19 cellular contexts compared by ENCODE assay signal in the genomic region with DNA sequence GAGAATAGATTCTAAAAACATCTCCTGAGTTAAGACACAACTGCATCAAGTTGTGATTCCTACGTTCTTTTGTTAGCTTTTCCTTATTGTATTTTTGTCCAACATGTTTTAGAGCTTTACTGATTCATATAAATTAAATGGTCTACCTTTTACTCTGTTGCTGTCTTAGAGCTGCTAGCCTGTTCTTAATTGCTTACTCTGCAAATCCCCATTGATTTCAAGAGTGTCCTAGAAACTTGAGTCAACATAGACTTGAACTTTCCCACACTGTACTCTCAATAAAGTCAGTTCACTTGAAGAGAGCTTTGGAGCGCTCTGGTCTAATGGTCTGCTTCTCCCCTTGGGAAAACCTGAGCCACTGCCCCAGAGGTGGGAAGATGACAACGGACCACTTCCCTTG.
A peak's percentile ranks its signal among the peaks of the same experiment; 100 is the strongest.
DNase-seq lines count a peak whose midpoint lies in the region; ATAC-seq and TF ChIP-seq lines count a peak whose summit lies in the region.
"Had no signal": no experiment of that assay in that cellular context is flagged by ENCODE, and none has a peak within 500 bp of the region (broad histone marks: within the 10 kb centered on the region; RNA-seq: fewer than 3 reads in every experiment).

No MANE protein-coding gene starts in this region.

- no peak overlapping the region for H3K9ac ChIP-seq in IMR-90 (ENCODE audit: low read depth, low read length)
- H3K9ac ChIP-seq: BLaER1 had no signal

- no peak overlapping the region for H2AK5ac ChIP-seq in IMR-90 (ENCODE audit: low read depth, low read length)

- H4K8ac ChIP-seq in IMR-90 (ENCODE audit: low read depth in 2 of 2, low read length in 2 of 2), result no peak overlapping the region

- TF ChIP-seq CTCF in IMR-90 (conservative IDR thresholded peaks at IDR 0.05; ENCODE audit: low read depth, low read length), result no peak
- no peak for TF ChIP-seq CTCF in upper lobe of right lung (IDR thresholded peaks at IDR 0.05)

- dilution Hi-C loops in IMR-90 (cut with HindIII; ENCODE audit: low sequenced_read_pairs, unreplicated experiment), result no loop called here

- H2BK15ac ChIP-seq in IMR-90 (ENCODE audit: low read depth, low read length), result no peak overlapping the region

- no CpG with 5 or more reads among the region's 3 CpGs for WGBS in IMR-90 (ENCODE audit: extremely low coverage in 2 of 2, insufficient read length in 1 of 2), 2 experiments

- H3K23ac ChIP-seq in IMR-90 (ENCODE audit: low read depth, low read length), result no peak overlapping the region

- in situ Hi-C loops in IMR-90 (cut with MboI; ENCODE audit: low sequenced_read_pairs), result no loop called here

- no peaks in the 10 kb centered on the region for H3K9me3 ChIP-seq in IMR-90 (ENCODE audit: control insufficient read depth, insufficient read depth, low read length)
- no peaks in the 10 kb centered on the region for H3K9me3 ChIP-seq in upper lobe of right lung
- H3K9me3 ChIP-seq: BLaER1, HAP-1 had no signal

- H3K27me3 Mint-ChIP-seq in stimulated activated naive CD8-positive, alpha-beta T cell treated with anti-CD3 and anti-CD28 coated beads, Interleukin-15, amount 100 ng/mL, for 72 hours, result no peaks in the 10 kb centered on the region
- H3K27me3 Mint-ChIP-seq: B cell; CD4-positive, CD25-positive, alpha-beta regulatory T cell; CD8-positive, alpha-beta memory T cell had no signal

- peak; percentile 23 for ATAC-seq in stimulated activated naive CD8-positive, alpha-beta T cell treated with anti-CD3 and anti-CD28 coated beads, Interleukin-15, Interleukin-2, amounts not matched to agents 100 U/mL and 50 U/mL, for 24 hours
- no peak for ATAC-seq in stimulated activated naive CD8-positive, alpha-beta T cell treated with anti-CD3 and anti-CD28 coated beads, Interleukin-15, amount 100 ng/mL, for 72 hours
- ATAC-seq in IMR-90 (ENCODE audit: low read depth) (no peak), upper lobe of right lung (peak; percentile 30)
- ATAC-seq: GM12878 had no signal

- DNase-seq in stimulated activated naive CD8-positive, alpha-beta T cell treated with anti-CD3 and anti-CD28 coated beads, Interleukin-15, Interleukin-2, amounts not matched to agents 100 U/mL and 50 U/mL, for 24 hours, result no peak
- no peak for DNase-seq in stimulated activated naive CD8-positive, alpha-beta T cell treated with anti-CD3 and anti-CD28 coated beads, Interleukin-15, amount 100 ng/mL, for 72 hours
- no peak for DNase-seq in IMR-90
- DNase-seq in upper lobe of right lung, result no peak
- no peak for DNase-seq in HK-2 (ENCODE audit: unreplicated experiment)
- no peak for DNase-seq in NCI-H1417 (lab: John Stamatoyannopoulos, UW)
- DNase-seq: CD4-positive, CD25-positive, alpha-beta regulatory T cell; CD8-positive, alpha-beta memory T cell; DMS 273 treated with DMSO at 0.1 percent for 48 hours; DMS79; EL; GDM1; GOT3; HFFc6 had no signal

- H3K27ac ChIP-seq in IMR-90 (ENCODE audit: insufficient read depth, low read length) (no peak overlapping the region), upper lobe of right lung (no peak overlapping the region)
- H3K27ac ChIP-seq: BLaER1, C4-2B had no signal

- intact Hi-C loops in IMR-90 (cut with micrococcal nuclease), result no loop called here
- intact Hi-C loops in upper lobe of right lung (cut with DNase I), result no loop called here

- H3K56ac ChIP-seq in IMR-90 (ENCODE audit: extremely low read depth, insufficient read depth, low read length), result no peak overlapping the region; the same call in 1 of the 2 replicates

- TF ChIP-seq POLR2A in IMR-90 (IDR thresholded peaks at IDR 0.05; ENCODE audit: low read depth, low read length), result no peak

- no peak overlapping the region for H3K4me3 Mint-ChIP-seq in stimulated activated naive CD8-positive, alpha-beta T cell treated with anti-CD3 and anti-CD28 coated beads, Interleukin-15, amount 100 ng/mL, for 72 hours
- H3K4me3 Mint-ChIP-seq: B cell; CD4-positive, CD25-positive, alpha-beta regulatory T cell; CD8-positive, alpha-beta memory T cell; HFFc6 had no signal

- no peaks in the 10 kb centered on the region for H3K27me3 ChIP-seq in IMR-90 (ENCODE audit: control insufficient read depth, insufficient read depth, low read length)
- no peaks in the 10 kb centered on the region for H3K27me3 ChIP-seq in upper lobe of right lung
- H3K27me3 ChIP-seq: BLaER1 had no signal

- H3K79me1 ChIP-seq in IMR-90 (ENCODE audit: low read depth in 1 of 2, low read length in 2 of 2), result no peaks in the 10 kb centered on the region

- no peak overlapping the region for H2BK20ac ChIP-seq in IMR-90 (ENCODE audit: low read depth, low read length)

- no peak overlapping the region for H4K91ac ChIP-seq in IMR-90 (ENCODE audit: insufficient read depth, low read depth, low read length)

- no peak overlapping the region for H3K14ac ChIP-seq in IMR-90 (replicated peaks; ENCODE audit: low read depth, low read length)

- no peak overlapping the region for H3K4me2 ChIP-seq in IMR-90 (ENCODE audit: low read depth, low read length)
- H3K4me2 ChIP-seq: BLaER1 had no signal

- H3K4me1 Mint-ChIP-seq in stimulated activated naive CD8-positive, alpha-beta T cell treated with anti-CD3 and anti-CD28 coated beads, Interleukin-15, amount 100 ng/mL, for 72 hours, result no peaks in the 10 kb centered on the region
- H3K4me1 Mint-ChIP-seq: B cell; CD4-positive, CD25-positive, alpha-beta regulatory T cell; CD8-positive, alpha-beta memory T cell had no signal

- POLR2A ChIA-PET in IMR-90 (lab: Charles Lee; ENCODE audit: unreplicated experiment), result no interaction called here

- H3K4me3 ChIP-seq in IMR-90 (ENCODE audit: insufficient read depth, low read depth, low read length) (no peak overlapping the region), upper lobe of right lung (no peak overlapping the region)
- H3K4me3 ChIP-seq: BLaER1, GM12878, HAP-1 had no signal

- no peaks in the 10 kb centered on the region for H3K9me3 Mint-ChIP-seq in stimulated activated naive CD8-positive, alpha-beta T cell treated with anti-CD3 and anti-CD28 coated beads, Interleukin-15, amount 100 ng/mL, for 72 hours
- H3K9me3 Mint-ChIP-seq: CD8-positive, alpha-beta memory T cell had no signal

- H3K27ac Mint-ChIP-seq in stimulated activated naive CD8-positive, alpha-beta T cell treated with anti-CD3 and anti-CD28 coated beads, Interleukin-15, amount 100 ng/mL, for 72 hours, result no peak overlapping the region
- H3K27ac Mint-ChIP-seq: B cell; CD4-positive, CD25-positive, alpha-beta regulatory T cell; HFFc6 had no signal

- TF ChIP-seq RAD21 in IMR-90 (IDR thresholded peaks at IDR 0.05; ENCODE audit: low read length), result no peak

- no peak overlapping the region for H2AK9ac ChIP-seq in IMR-90 (replicated peaks; ENCODE audit: low read depth, low read length, poor library complexity)

- no peaks in the 10 kb centered on the region for H3K9me1 ChIP-seq in IMR-90 (ENCODE audit: insufficient read depth, low read length)

- no TSS peak for BruUV-seq in IMR-90 (replicated peaks; lab: Mats Ljungman, UMichigan)

- no peak overlapping the region for H3K4ac ChIP-seq in IMR-90 (ENCODE audit: low read depth, low read length)

- H2AFZ ChIP-seq in IMR-90 (replicated peaks; ENCODE audit: low read length, poor library complexity), result no peak overlapping the region

- no peak overlapping the region for H2BK120ac ChIP-seq in IMR-90 (ENCODE audit: low read depth, low read length)

- H4K5ac ChIP-seq in IMR-90 (ENCODE audit: low read depth, low read length), result no peak overlapping the region

- CTCF ChIA-PET in IMR-90 (lab: Yijun Ruan, JAX), result no interaction called here

- no peak overlapping the region for H3K18ac ChIP-seq in IMR-90 (ENCODE audit: low read depth, low read length)

- H3K4me1 ChIP-seq in IMR-90 (ENCODE audit: control insufficient read depth, insufficient read depth, low read length), result no peaks in the 10 kb centered on the region
- H3K4me1 ChIP-seq in upper lobe of right lung, result no peaks in the 10 kb centered on the region
- H3K4me1 ChIP-seq: BLaER1, HAP-1 had no signal

- H3K36me3 ChIP-seq in IMR-90 (ENCODE audit: control insufficient read depth, insufficient read depth, low read length) (no peaks in the 10 kb centered on the region), upper lobe of right lung (no peaks in the 10 kb centered on the region)
- H3K36me3 ChIP-seq: BLaER1, HAP-1 had no signal

- no peaks in the 10 kb centered on the region for H4K20me1 ChIP-seq in IMR-90 (ENCODE audit: insufficient read depth, low read length)
- H4K20me1 ChIP-seq: BLaER1 had no signal

- H2BK5ac ChIP-seq in IMR-90 (ENCODE audit: low read depth, low read length, poor library complexity, severe bottlenecking), result no peak overlapping the region

TF ChIP-seq in IMR-90, 13 proteins besides CTCF, POLR2A, EP300 and RAD21:
- TF ChIP-seq MAFK (IDR thresholded peaks at IDR 0.05; ENCODE audit: low read depth, low read length) (peak; percentile 51; the same call in 1 of the 2 replicates), RCOR1 (IDR thresholded peaks at IDR 0.05; ENCODE audit: insufficient replicate concordance, low read length) (no peak)

Comparison
In these comparisons a context has a peak if more than half of its experiments do, and no peak if none do; other contexts are left out.
1. ATAC-seq: peak in stimulated activated naive CD8-positive, alpha-beta T cell treated with anti-CD3 and anti-CD28 coated beads, Interleukin-15, Interleukin-2, amounts not matched to agents 100 U/mL and 50 U/mL, for 24 hours (single experiment) and upper lobe of right lung (single experiment); none in stimulated activated naive CD8-positive, alpha-beta T cell treated with anti-CD3 and anti-CD28 coated beads, Interleukin-15, amount 100 ng/mL, for 72 hours (single experiment) and IMR-90 (single experiment).